Comparison of ENCODE assay signal across 16 cellular contexts in the genomic region with DNA sequence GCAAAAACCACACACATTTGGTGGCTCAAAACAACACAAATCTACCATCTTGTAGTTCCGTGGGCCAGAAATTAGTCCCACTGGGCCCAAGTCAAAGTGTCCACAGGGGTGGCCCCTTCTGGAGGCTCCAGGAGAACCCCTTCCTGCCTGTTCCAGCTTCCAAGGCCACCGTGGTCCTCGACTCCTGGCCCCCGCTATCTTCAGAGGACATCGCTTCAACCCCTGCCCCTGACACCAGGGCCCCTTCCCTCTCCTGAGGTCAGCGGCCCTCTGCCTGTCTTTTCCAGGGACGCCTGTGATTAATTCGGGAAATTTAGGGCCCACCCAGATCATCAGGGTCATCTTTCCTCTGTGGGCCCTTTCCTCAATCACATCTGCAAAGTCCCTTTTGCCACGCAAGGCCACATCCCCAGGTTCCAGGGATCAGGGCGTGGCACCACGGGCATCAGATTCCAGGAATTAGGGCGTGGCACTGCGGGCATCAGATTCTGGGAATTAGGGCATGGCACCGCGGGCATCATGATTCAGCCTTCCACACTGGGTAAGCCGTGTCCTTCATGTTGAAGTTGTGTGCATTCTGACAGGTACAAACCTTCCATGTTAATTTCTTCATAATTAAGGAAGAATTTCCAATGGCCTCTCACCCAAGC. TPM values are rescaled to one million over a fixed set of nuclear protein-coding genes. Genes with fewer than 3 reads are reported as not detected.
DNase-seq lines count a peak whose midpoint lies in the region; ATAC-seq and TF ChIP-seq lines count a peak whose summit lies in the region.
"Had no signal": no experiment of that assay in that cellular context is flagged by ENCODE, and none has a peak within 500 bp of the region (broad histone marks: within the 10 kb centered on the region; RNA-seq: fewer than 3 reads in every experiment).

No MANE protein-coding gene starts in this region.

- intact Hi-C loops in natural killer cell (cut with micrococcal nuclease) (no loop called here), upper lobe of right lung (cut with DNase I) (no loop called here)

- no peak overlapping the region for H3K4me3 ChIP-seq in upper lobe of right lung
- H3K4me3 ChIP-seq: A549 had no signal

- TF ChIP-seq CTCF in natural killer cell (IDR thresholded peaks at IDR 0.05): no peak
- no peak for TF ChIP-seq CTCF in progenitor cell of endocrine pancreas (IDR thresholded peaks at IDR 0.05; ENCODE audit: unreplicated experiment)
- TF ChIP-seq CTCF in upper lobe of right lung (IDR thresholded peaks at IDR 0.05): no peak

- H3K36me3 ChIP-seq in upper lobe of right lung: no peaks in the 10 kb centered on the region
- H3K36me3 ChIP-seq: BE2C had no signal

- H3K4me1 ChIP-seq in upper lobe of right lung: peaks cover 8% of the 10 kb centered on the region
- H3K4me1 ChIP-seq: A549, BE2C had no signal

- H3K9me3 Mint-ChIP-seq in natural killer cell treated with Interleukin-12 subunit alpha and Interleukin-12 subunit beta and Interleukin-15 and Interleukin-18, amount 100 ng/mL, for 72 hours: no peaks in the 10 kb centered on the region
- H3K9me3 Mint-ChIP-seq in natural killer cell: no peaks in the 10 kb centered on the region
- no peaks in the 10 kb centered on the region for H3K9me3 Mint-ChIP-seq in central memory CD8-positive, alpha-beta T cell
- no peaks in the 10 kb centered on the region for H3K9me3 Mint-ChIP-seq in progenitor cell of endocrine pancreas (ENCODE audit: low read depth)
- H3K9me3 Mint-ChIP-seq: CD8-positive, alpha-beta T cell had no signal

- H3K27ac ChIP-seq in upper lobe of right lung: no peak overlapping the region
- H3K27ac ChIP-seq: A549, C4-2B had no signal

- no peak overlapping the region for H3K4me3 Mint-ChIP-seq in natural killer cell treated with Interleukin-12 subunit alpha and Interleukin-12 subunit beta and Interleukin-15 and Interleukin-18, amount 100 ng/mL, for 72 hours
- H3K4me3 Mint-ChIP-seq in natural killer cell (no peak overlapping the region), progenitor cell of endocrine pancreas (ENCODE audit: low read depth) (no peak overlapping the region)
- no peak overlapping the region for H3K4me3 Mint-ChIP-seq in central memory CD8-positive, alpha-beta T cell
- H3K4me3 Mint-ChIP-seq: CD8-positive, alpha-beta T cell had no signal

- peak; percentile 23 for DNase-seq in natural killer cell treated with Interleukin-12 subunit alpha and Interleukin-12 subunit beta and Interleukin-15 and Interleukin-18, amount 100 ng/mL, for 72 hours (ENCODE audit: low spot score)
- DNase-seq in natural killer cell (no peak), progenitor cell of endocrine pancreas (ENCODE audit: low spot score, unreplicated experiment) (no peak), upper lobe of right lung (peak; percentile 55), Kasumi-1 (lab: John Stamatoyannopoulos, UW) (no peak), foreskin melanocyte (no peak), occipital lobe (lab: John Stamatoyannopoulos, UW) (no peak)
- DNase-seq in central memory CD8-positive, alpha-beta T cell (ENCODE audit: low spot score in 2 of 2): no peak
- DNase-seq: BE2C; CD8-positive, alpha-beta T cell; COR-L47; DMS53; GF-D8; HCEC 1CT had no signal

- H3K9me3 ChIP-seq in upper lobe of right lung: no peaks in the 10 kb centered on the region
- H3K9me3 ChIP-seq: BE2C had no signal

- no peaks in the 10 kb centered on the region for H3K27me3 Mint-ChIP-seq in natural killer cell treated with Interleukin-12 subunit alpha and Interleukin-12 subunit beta and Interleukin-15 and Interleukin-18, amount 100 ng/mL, for 72 hours
- H3K27me3 Mint-ChIP-seq in natural killer cell (ENCODE audit: low read depth in 2 of 2) (peaks cover 0 to 3% of the 10 kb centered on the region in 2 donors), progenitor cell of endocrine pancreas (peaks cover 14% of the 10 kb centered on the region)
- no peaks in the 10 kb centered on the region for H3K27me3 Mint-ChIP-seq in central memory CD8-positive, alpha-beta T cell

- H3K36me3 Mint-ChIP-seq in natural killer cell treated with Interleukin-12 subunit alpha and Interleukin-12 subunit beta and Interleukin-15 and Interleukin-18, amount 100 ng/mL, for 72 hours: no peaks in the 10 kb centered on the region
- H3K36me3 Mint-ChIP-seq in natural killer cell (no peaks in the 10 kb centered on the region), progenitor cell of endocrine pancreas (ENCODE audit: insufficient read depth) (no peaks in the 10 kb centered on the region)
- peaks cover 4% of the 10 kb centered on the region for H3K36me3 Mint-ChIP-seq in central memory CD8-positive, alpha-beta T cell (ENCODE audit: insufficient read depth)
- H3K36me3 Mint-ChIP-seq: CD8-positive, alpha-beta T cell had no signal

- no peaks in the 10 kb centered on the region for H3K4me1 Mint-ChIP-seq in natural killer cell treated with Interleukin-12 subunit alpha and Interleukin-12 subunit beta and Interleukin-15 and Interleukin-18, amount 100 ng/mL, for 72 hours (ENCODE audit: low read depth in 2 of 2)
- no peaks in the 10 kb centered on the region for H3K4me1 Mint-ChIP-seq in natural killer cell
- H3K4me1 Mint-ChIP-seq in central memory CD8-positive, alpha-beta T cell: no peaks in the 10 kb centered on the region
- H3K4me1 Mint-ChIP-seq in progenitor cell of endocrine pancreas (ENCODE audit: low read depth): peaks cover 11% of the 10 kb centered on the region

- H3K27ac Mint-ChIP-seq in natural killer cell treated with Interleukin-12 subunit alpha and Interleukin-12 subunit beta and Interleukin-15 and Interleukin-18, amount 100 ng/mL, for 72 hours: no peak overlapping the region
- H3K27ac Mint-ChIP-seq in natural killer cell: no peak overlapping the region
- peak overlapping the region; percentile 44 for H3K27ac Mint-ChIP-seq in central memory CD8-positive, alpha-beta T cell (ENCODE audit: low read depth)
- peak overlapping the region; percentile 37 for H3K27ac Mint-ChIP-seq in progenitor cell of endocrine pancreas
- H3K27ac Mint-ChIP-seq: CD8-positive, alpha-beta T cell had no signal

- ATAC-seq in natural killer cell treated with Interleukin-12 subunit alpha and Interleukin-12 subunit beta and Interleukin-15 and Interleukin-18, amount 100 ng/mL, for 72 hours: no peak
- ATAC-seq in natural killer cell (no peak), upper lobe of right lung (no peak)
- no peak for ATAC-seq in central memory CD8-positive, alpha-beta T cell (replicated peaks; ENCODE audit: extremely low read depth, poor library complexity, severe bottlenecking)
- ATAC-seq: A549; CD8-positive, alpha-beta T cell had no signal

- H3K27me3 ChIP-seq in upper lobe of right lung: no peaks in the 10 kb centered on the region
- H3K27me3 ChIP-seq: BE2C had no signal

RNA-seq across cellular contexts. Expression of gene SMOC2, which starts 59.9 kb away (rescaled TPM):
- not detected for total RNA-seq in natural killer cell treated with Interleukin-12 subunit alpha and Interleukin-12 subunit beta and Interleukin-15 and Interleukin-18, amount 100 ng/mL, for 72 hours
- total RNA-seq in natural killer cell: not detected
- total RNA-seq in progenitor cell of endocrine pancreas: 4.8 and 5.9 TPM in 2 replicates
- 33.1 TPM for total RNA-seq in upper lobe of right lung
- 1.2 TPM for total RNA-seq in occipital lobe
- total RNA-seq: CD8-positive, alpha-beta T cell had no signal

Comparison
In these comparisons a context has a peak if more than half of its experiments do, and no peak if none do; other contexts are left out.
1. DNase-seq: peak in natural killer cell treated with Interleukin-12 subunit alpha and Interleukin-12 subunit beta and Interleukin-15 and Interleukin-18, amount 100 ng/mL, for 72 hours (single experiment) and upper lobe of right lung (single experiment); none in natural killer cell (single experiment), central memory CD8-positive, alpha-beta T cell (0 of 2), progenitor cell of endocrine pancreas (single experiment), Kasumi-1 (0 of 2), foreskin melanocyte (single experiment) and occipital lobe (single experiment).
2. H3K27ac Mint-ChIP-seq: peak in central memory CD8-positive, alpha-beta T cell (single experiment) and progenitor cell of endocrine pancreas (single experiment); none in natural killer cell treated with Interleukin-12 subunit alpha and Interleukin-12 subunit beta and Interleukin-15 and Interleukin-18, amount 100 ng/mL, for 72 hours (0 of 2) and natural killer cell (0 of 2).